1 cellular context compared by ENCODE assay signal in genomic region chr11:115377882-115378296, GRCh38.
A peak's percentile ranks its signal among the peaks of the same experiment; 100 is the strongest.
TF ChIP-seq lines count a peak whose summit lies in the region.

No MANE protein-coding gene starts in this region.

TF ChIP-seq in IMR-90, 13 proteins besides CTCF, POLR2A, EP300 and RAD21:
- TF ChIP-seq NFE2L2 (IDR thresholded peaks at IDR 0.05; ENCODE audit: low read depth, low read length), result no peak
- TF ChIP-seq CEBPB (IDR thresholded peaks at IDR 0.05; ENCODE audit: low read depth, low read length), result peak; percentile 85
